ENCODE assay signal across 21 cellular contexts in the genomic region with DNA sequence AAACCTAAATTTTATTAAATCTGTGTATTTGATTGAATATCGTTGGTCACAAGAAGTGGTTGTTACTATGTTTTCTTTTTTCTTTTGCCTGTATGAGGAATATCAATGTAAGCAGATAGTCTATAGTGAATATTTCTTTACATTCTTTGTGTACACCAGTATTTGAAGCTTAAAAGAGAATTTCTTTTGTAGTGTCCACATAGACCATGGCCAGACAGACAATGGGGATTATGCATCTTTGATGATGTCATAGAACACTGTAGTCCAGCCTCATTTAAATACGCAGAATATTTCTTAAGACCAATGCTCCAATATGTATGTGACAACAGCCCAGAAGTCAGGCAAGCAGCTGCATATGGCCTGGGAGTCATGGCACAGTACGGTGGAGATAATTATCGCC.
A peak's percentile ranks its signal among the peaks of the same experiment; 100 is the strongest.
DNase-seq lines count a peak whose midpoint lies in the region; ATAC-seq, FAIRE-seq and TF ChIP-seq lines count a peak whose summit lies in the region.
"Had no signal": no experiment of that assay in that cellular context is flagged by ENCODE, and none has a peak within 500 bp of the region (broad histone marks: within the 10 kb centered on the region; RNA-seq: fewer than 3 reads in every experiment).

No MANE protein-coding gene starts in this region.

- H3K4me3 ChIP-seq in HepG2 (replicated peaks in 1 of 3; ENCODE audit: insufficient read depth in 1 of 3, low read depth in 2 of 3, low read length in 3 of 3) (no peak overlapping the region), right lobe of liver (no peak overlapping the region), HEK293 (ENCODE audit: low read depth, low read length) (no peak overlapping the region), keratinocyte (ENCODE audit: control insufficient read depth in 2 of 3, extremely low read depth in 1 of 3, insufficient read depth in 2 of 3, low read depth in 1 of 3, low read length in 3 of 3) (no peak overlapping the region)
- H3K4me3 ChIP-seq: A549; BLaER1 treated with 17β-estradiol and CSF1 and Interleukin-3, amounts not matched to agents 10 nM and 100 nM had no signal

- H3K9me3 ChIP-seq in HepG2 (ENCODE audit: low read length) (no peaks in the 10 kb centered on the region), right lobe of liver (no peaks in the 10 kb centered on the region), HEK293 (ENCODE audit: control insufficient read depth, insufficient read depth, low read depth, low read length) (no peaks in the 10 kb centered on the region), keratinocyte (ENCODE audit: control insufficient read depth, low read depth, low read length) (no peaks in the 10 kb centered on the region)
- H3K9me3 ChIP-seq: A549; BLaER1 treated with 17β-estradiol and CSF1 and Interleukin-3, amounts not matched to agents 10 nM and 100 nM; Caco-2 had no signal

- H3K79me2 ChIP-seq in HepG2 (ENCODE audit: insufficient read depth, low read length) (no peaks in the 10 kb centered on the region), keratinocyte (ENCODE audit: control insufficient read depth, insufficient read depth, low read length) (no peaks in the 10 kb centered on the region)

- intact Hi-C loops in HepG2 (cut with micrococcal nuclease; ENCODE audit: unreplicated experiment) (no loop called here), right lobe of liver (cut with DNase I) (no loop called here)

- no peak for ATAC-seq in HepG2
- no peak for ATAC-seq in right lobe of liver
- ATAC-seq in HG02840 (IDR thresholded peaks at IDR 0.05; ENCODE audit: low FRiP score, unreplicated experiment), result no peak
- no peak for ATAC-seq in HG02610 (IDR thresholded peaks at IDR 0.05; ENCODE audit: unreplicated experiment)
- ATAC-seq: A549; CD8-positive, alpha-beta T cell had no signal

- CTCF ChIA-PET in HepG2 (lab: Yijun Ruan, JAX; ENCODE audit: low intra/inter-chr PET ratio, low total read pairs) (no interaction called here), HEK293 (lab: Yijun Ruan, JAX) (interaction anchor here (1.5 kb wide), 1 partner anchor 15 kb away, joined by 3 read pairs; no protein-coding TSS in a partner anchor)

- H3K27me3 ChIP-seq in HepG2 (ENCODE audit: control insufficient read depth in 1 of 2, insufficient read depth in 2 of 2, low read length in 2 of 2) (no peaks in the 10 kb centered on the region), right lobe of liver (no peaks in the 10 kb centered on the region), keratinocyte (ENCODE audit: control insufficient read depth, extremely low read depth, insufficient read depth, low read length) (no peaks in the 10 kb centered on the region)
- H3K27me3 ChIP-seq: BLaER1 treated with 17β-estradiol and CSF1 and Interleukin-3, amounts not matched to agents 10 nM and 100 nM had no signal

- DNase-seq in HepG2 (ENCODE audit: low spot score) (no peak), right lobe of liver (no peak), keratinocyte (ENCODE audit: low read depth, low spot score) (no peak), SW 1271 (lab: John Stamatoyannopoulos, UW) (no peak)
- DNase-seq: AML-193; Caco-2; Calu3; CD4-positive, alpha-beta T cell; CD8-positive, alpha-beta T cell; DMS79 treated with DMSO at 0.1 percent for 48 hours; GF-D8 had no signal

- H3K27ac ChIP-seq in HepG2 (ENCODE audit: extremely low read length, insufficient read depth, low read length) (no peak overlapping the region), right lobe of liver (no peak overlapping the region), HEK293 (ENCODE audit: extremely low read depth, low read depth, low read length) (no peak overlapping the region), keratinocyte (ENCODE audit: control insufficient read depth, insufficient read depth, low read length) (no peak overlapping the region)
- H3K27ac ChIP-seq: 22Rv1; A549; BLaER1 treated with 17β-estradiol and CSF1 and Interleukin-3, amounts not matched to agents 10 nM and 100 nM; C4-2B had no signal

- in situ Hi-C loops in HepG2 (cut with HindIII; ENCODE audit: extremely low pct_ligation_motif_present, low pct_unique_long_range_greater_than_20kb), result no loop called here

- FAIRE-seq in HepG2 (lab: Jason Lieb, UNC) (no peak), keratinocyte (lab: Jason Lieb, UNC) (peak; percentile 9)
- FAIRE-seq: A549, D721Med, G401.6, GM19239 had no signal

- TF ChIP-seq RAD21 in HepG2 (CRISPR knock-in tag; IDR thresholded peaks at IDR 0.05), result no peak

- H3K4me1 ChIP-seq in HepG2 (ENCODE audit: insufficient read depth, low read length), result no peaks in the 10 kb centered on the region
- no peaks in the 10 kb centered on the region for H3K4me1 ChIP-seq in right lobe of liver
- no peaks in the 10 kb centered on the region for H3K4me1 ChIP-seq in HEK293 (ENCODE audit: control insufficient read depth, insufficient read depth, low read length)
- peaks cover 10% of the 10 kb centered on the region for H3K4me1 ChIP-seq in keratinocyte (ENCODE audit: control insufficient read depth, extremely low read depth, insufficient read depth, low read length)
- H3K4me1 ChIP-seq: Caco-2 had no signal

- WGBS in HepG2 (ENCODE audit: low lambda C conversion rate), result 95% methylated on average over 4 of the region's 4 CpGs
- WGBS in right lobe of liver (ENCODE audit: insufficient coverage, low coverage, low lambda C conversion rate, missing lambda C conversion rate), result 94% methylated on average over 3 of the region's 4 CpGs

- TF ChIP-seq POLR2A in HepG2 (IDR thresholded peaks at IDR 0.05; ENCODE audit: insufficient read depth in 1 of 2, low read depth in 2 of 2, low read length in 2 of 2) (no peak), right lobe of liver (IDR thresholded peaks at IDR 0.05) (no peak)

- no peaks in the 10 kb centered on the region for H3K9me1 ChIP-seq in keratinocyte (ENCODE audit: control insufficient read depth, extremely low read depth, insufficient read depth, low read length)

- H2AFZ ChIP-seq in HepG2 (ENCODE audit: low read length) (no peak overlapping the region), keratinocyte (ENCODE audit: control insufficient read depth, low read length) (no peak overlapping the region)

- H3K4me2 ChIP-seq in HepG2 (ENCODE audit: low read depth, low read length), result no peak overlapping the region
- H3K4me2 ChIP-seq in keratinocyte (ENCODE audit: control insufficient read depth, extremely low read depth, insufficient read depth, low read depth, low read length), result no peak overlapping the region
- H3K4me2 ChIP-seq: A549; BLaER1 treated with 17β-estradiol and CSF1 and Interleukin-3, amounts not matched to agents 10 nM and 100 nM had no signal

- POLR2A ChIA-PET in HepG2 (lab: Yijun Ruan, JAX) (no interaction called here), HEK293 (lab: Yijun Ruan, JAX) (no interaction called here)

- TF ChIP-seq EP300 in HepG2 (IDR thresholded peaks at IDR 0.05; ENCODE audit: low read depth in 2 of 2, low read length in 2 of 2) (no peak), HepG2 (CRISPR knock-in tag; IDR thresholded peaks at IDR 0.05; ENCODE audit: borderline replicate concordance) (no peak)

- H3K36me3 ChIP-seq in HepG2 (replicated peaks in 1 of 2; ENCODE audit: control insufficient read depth in 1 of 2, insufficient read depth in 2 of 2, low read length in 2 of 2) (peaks cover 28 to 80% of the 10 kb centered on the region in 2 experiments), right lobe of liver (peaks cover 15 to 68% (median 38%) of the 10 kb centered on the region in 4 donors), HEK293 (ENCODE audit: control insufficient read depth in 2 of 2, insufficient read depth in 1 of 2, low read length in 2 of 2) (peaks cover 57 to 89% of the 10 kb centered on the region in 2 experiments), keratinocyte (ENCODE audit: control insufficient read depth in 2 of 2, extremely low read depth in 1 of 2, insufficient read depth in 2 of 2, low read length in 2 of 2) (peaks cover 16 to 35% of the 10 kb centered on the region in 2 experiments)

- H3K9ac ChIP-seq in HepG2 (ENCODE audit: insufficient read depth, low read depth, low read length) (no peak overlapping the region), keratinocyte (ENCODE audit: control insufficient read depth, extremely low read depth, insufficient read depth, low read length) (no peak overlapping the region)
- H3K9ac ChIP-seq: BLaER1 treated with 17β-estradiol and CSF1 and Interleukin-3, amounts not matched to agents 10 nM and 100 nM had no signal

- BruUV-seq in HepG2 (replicated peaks; lab: Mats Ljungman, UMichigan), result no TSS peak

- dilution Hi-C loops in keratinocyte (cut with MboI; ENCODE audit: extremely low pct_ligation_motif_present, low sequenced_read_pairs), result no loop called here

- H4K20me1 ChIP-seq in HepG2 (ENCODE audit: insufficient read depth, low read length) (no peaks in the 10 kb centered on the region), keratinocyte (ENCODE audit: control insufficient read depth, extremely low read depth, insufficient read depth, low read length) (no peaks in the 10 kb centered on the region)

- TF ChIP-seq CTCF in HepG2 (CRISPR knock-in tag; IDR thresholded peaks at IDR 0.05) (no peak), right lobe of liver (IDR thresholded peaks at IDR 0.05) (no peak), HEK293 (tag by site-specific recombination; IDR thresholded peaks at IDR 0.05) (no peak), keratinocyte (optimal IDR thresholded peaks at IDR 0.05 in 1 of 3, IDR thresholded peaks at IDR 0.05 in 1 of 3, conservative IDR thresholded peaks at IDR 0.05 in 1 of 3; ENCODE audit: extremely low read depth in 1 of 3, insufficient read depth in 2 of 3, low read length in 3 of 3) (no peak)

TF ChIP-seq in HepG2, 621 proteins besides CTCF, POLR2A, EP300 and RAD21:
- TF ChIP-seq SNAPC2 (CRISPR knock-in tag; IDR thresholded peaks at IDR 0.05), result no peak
- TF ChIP-seq CREB1 (IDR thresholded peaks at IDR 0.05), result peak; percentile 59
- TF ChIP-seq CREB1 (CRISPR knock-in tag; IDR thresholded peaks at IDR 0.05), result no peak
- peak; percentile 81 for TF ChIP-seq ATF7 (IDR thresholded peaks at IDR 0.05)
- no peak for TF ChIP-seq ATF7 (CRISPR knock-in tag; IDR thresholded peaks at IDR 0.05)

TF ChIP-seq in HEK293, 187 proteins besides CTCF, POLR2A, EP300 and RAD21 (continues in another document):
- TF ChIP-seq, protein P1, sequence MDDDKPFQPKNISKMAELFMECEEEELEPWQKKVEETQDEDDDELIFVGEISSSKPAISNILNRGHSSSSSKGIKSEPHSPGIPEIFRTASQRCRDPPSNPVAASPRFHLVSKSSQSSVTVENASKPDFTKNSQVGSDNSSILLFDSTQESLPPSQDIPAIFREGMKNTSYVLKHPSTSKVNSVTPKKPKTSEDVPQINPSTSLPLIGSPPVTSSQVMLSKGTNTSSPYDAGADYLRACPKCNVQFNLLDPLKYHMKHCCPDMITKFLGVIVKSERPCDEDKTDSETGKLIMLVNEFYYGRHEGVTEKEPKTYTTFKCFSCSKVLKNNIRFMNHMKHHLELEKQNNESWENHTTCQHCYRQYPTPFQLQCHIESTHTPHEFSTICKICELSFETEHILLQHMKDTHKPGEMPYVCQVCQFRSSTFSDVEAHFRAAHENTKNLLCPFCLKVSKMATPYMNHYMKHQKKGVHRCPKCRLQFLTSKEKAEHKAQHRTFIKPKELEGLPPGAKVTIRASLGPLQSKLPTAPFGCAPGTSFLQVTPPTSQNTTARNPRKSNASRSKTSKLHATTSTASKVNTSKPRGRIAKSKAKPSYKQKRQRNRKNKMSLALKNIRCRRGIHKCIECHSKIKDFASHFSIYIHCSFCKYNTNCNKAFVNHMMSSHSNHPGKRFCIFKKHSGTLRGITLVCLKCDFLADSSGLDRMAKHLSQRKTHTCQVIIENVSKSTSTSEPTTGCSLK (tag by site-specific recombination; IDR thresholded peaks at IDR 0.05), result no peak

Comparison
In these comparisons a context has a peak if more than half of its experiments do, and no peak if none do; other contexts are left out.
1. Of the 63 proteins assayed by ChIP-seq in both HepG2 and HEK293: peak only in HepG2: none; only in HEK293: ATF2; in both: none; in neither: 62.